Comparison of ENCODE assay signal across 8 cellular contexts in the genomic region with DNA sequence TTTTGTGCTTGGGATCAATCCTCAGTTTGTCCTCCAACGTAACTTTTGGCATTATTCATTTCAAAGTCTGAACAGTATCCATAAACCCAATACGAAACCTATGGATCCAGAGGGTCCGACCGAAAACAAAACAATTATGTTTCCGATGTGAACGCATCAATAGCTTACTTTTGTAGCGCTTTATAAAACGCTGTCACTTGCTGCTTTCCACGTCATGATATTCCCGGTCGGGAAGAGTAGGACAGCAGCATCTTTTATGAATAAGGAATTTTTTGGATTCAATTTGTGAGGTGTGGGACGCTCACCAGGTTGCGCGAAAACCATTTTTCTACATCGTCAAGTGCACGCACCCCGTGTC.
A peak's percentile ranks its signal among the peaks of the same experiment; 100 is the strongest.
DNase-seq lines count a peak whose midpoint lies in the region; ATAC-seq, FAIRE-seq and TF ChIP-seq lines count a peak whose summit lies in the region.

No MANE protein-coding gene starts in this region.

- H3K27me3 Mint-ChIP-seq in activated naive CD4-positive, alpha-beta T cell treated with anti-CD3 and anti-CD28 coated beads, Interleukin-2, amount 50 U/mL, for 24 hours, result peaks cover 2% of the 10 kb centered on the region
- H3K27me3 Mint-ChIP-seq in astrocyte (ENCODE audit: low read depth, unreplicated experiment), result no peaks in the 10 kb centered on the region

- ATAC-seq in lower lobe of right lung (no peak), upper lobe of right lung (no peak)

- no peak for FAIRE-seq in astrocyte (lab: Jason Lieb, UNC)

- H3K4me3 Mint-ChIP-seq in activated naive CD4-positive, alpha-beta T cell treated with anti-CD3 and anti-CD28 coated beads, Interleukin-2, amount 50 U/mL, for 24 hours, result peak overlapping the region; percentile 100
- H3K4me3 Mint-ChIP-seq in astrocyte (ENCODE audit: unreplicated experiment), result peak overlapping the region; percentile 100

- H3K27ac ChIP-seq in astrocyte (ENCODE audit: low read depth, low read length) (peak overlapping the region; percentile 88), lower lobe of right lung (no peak overlapping the region), upper lobe of right lung (no peak overlapping the region)

- H2AFZ ChIP-seq in astrocyte (ENCODE audit: low read depth, low read length), result peak overlapping the region; percentile 92

- H3K79me2 ChIP-seq in astrocyte (ENCODE audit: insufficient read depth, low read length), result peaks cover 3% of the 10 kb centered on the region

- H3K4me1 ChIP-seq in astrocyte (ENCODE audit: insufficient read depth, low read length), result no peaks in the 10 kb centered on the region
- peaks cover 14% of the 10 kb centered on the region for H3K4me1 ChIP-seq in lower lobe of right lung
- peaks cover 14% of the 10 kb centered on the region for H3K4me1 ChIP-seq in upper lobe of right lung

- H3K4me2 ChIP-seq in astrocyte (ENCODE audit: low read length), result peak overlapping the region; percentile 97

- H4K20me1 ChIP-seq in astrocyte (ENCODE audit: insufficient read depth, low read length), result no peaks in the 10 kb centered on the region

- no peak for TF ChIP-seq CTCF in astrocyte (IDR thresholded peaks at IDR 0.05; ENCODE audit: insufficient read depth, low read depth, low read length)
- no peak for TF ChIP-seq CTCF in lower lobe of right lung (IDR thresholded peaks at IDR 0.05)
- TF ChIP-seq CTCF in upper lobe of right lung (IDR thresholded peaks at IDR 0.05), result no peak

- H3K9ac ChIP-seq in astrocyte (ENCODE audit: low read length), result peak overlapping the region; percentile 91

- H3K4me3 ChIP-seq in astrocyte (ENCODE audit: insufficient read depth, low read depth, low read length), result peak overlapping the region; percentile 98
- H3K4me3 ChIP-seq in lower lobe of right lung, result peak overlapping the region; percentile 93
- H3K4me3 ChIP-seq in upper lobe of right lung, result peak overlapping the region; percentile 69

- no peaks in the 10 kb centered on the region for H3K36me3 ChIP-seq in astrocyte (ENCODE audit: insufficient read depth, low read length)
- no peaks in the 10 kb centered on the region for H3K36me3 ChIP-seq in lower lobe of right lung
- H3K36me3 ChIP-seq in upper lobe of right lung, result no peaks in the 10 kb centered on the region

- H3K4me1 Mint-ChIP-seq in activated naive CD4-positive, alpha-beta T cell treated with anti-CD3 and anti-CD28 coated beads, Interleukin-2, amount 50 U/mL, for 24 hours, result peaks cover 11% of the 10 kb centered on the region
- H3K4me1 Mint-ChIP-seq in astrocyte (ENCODE audit: low read depth, unreplicated experiment), result no peaks in the 10 kb centered on the region

- DNase-seq in activated naive CD4-positive, alpha-beta T cell (lab: John Stamatoyannopoulos, UW), result no peak
- DNase-seq in astrocyte (ENCODE audit: low read depth) (peak; percentile 8), lower lobe of right lung (no peak), upper lobe of right lung (no peak), NCI-H146 (lab: John Stamatoyannopoulos, UW) (no peak), EL (no peak)
- DNase-seq in stimulated activated CD4-positive, alpha-beta T cell treated with anti-CD3 and anti-CD28 coated beads, Interleukin-15, amount 100 ng/mL, for 24 hours, result no peak

- peak overlapping the region; percentile 96 for H3K27ac Mint-ChIP-seq in activated naive CD4-positive, alpha-beta T cell treated with anti-CD3 and anti-CD28 coated beads, Interleukin-2, amount 50 U/mL, for 24 hours
- peak overlapping the region; percentile 95 for H3K27ac Mint-ChIP-seq in astrocyte (ENCODE audit: unreplicated experiment)

- no peaks in the 10 kb centered on the region for H3K36me3 Mint-ChIP-seq in activated naive CD4-positive, alpha-beta T cell treated with anti-CD3 and anti-CD28 coated beads, Interleukin-2, amount 50 U/mL, for 24 hours
- no peaks in the 10 kb centered on the region for H3K36me3 Mint-ChIP-seq in astrocyte (ENCODE audit: low read depth, unreplicated experiment)

- no peaks in the 10 kb centered on the region for H3K27me3 ChIP-seq in astrocyte (ENCODE audit: insufficient read depth, low read length)
- H3K27me3 ChIP-seq in lower lobe of right lung (ENCODE audit: low read depth), result no peaks in the 10 kb centered on the region
- H3K27me3 ChIP-seq in upper lobe of right lung, result no peaks in the 10 kb centered on the region

- intact Hi-C loops in lower lobe of right lung (cut with DNase I) (no loop called here), upper lobe of right lung (cut with DNase I) (no loop called here)

- H3K9me3 ChIP-seq in astrocyte (ENCODE audit: insufficient read depth, low read depth, low read length) (no peaks in the 10 kb centered on the region), lower lobe of right lung (no peaks in the 10 kb centered on the region), upper lobe of right lung (no peaks in the 10 kb centered on the region)

- no peaks in the 10 kb centered on the region for H3K9me3 Mint-ChIP-seq in activated naive CD4-positive, alpha-beta T cell treated with anti-CD3 and anti-CD28 coated beads, Interleukin-2, amount 50 U/mL, for 24 hours
- H3K9me3 Mint-ChIP-seq in astrocyte (ENCODE audit: unreplicated experiment), result no peaks in the 10 kb centered on the region
